9 cellular contexts compared by ENCODE assay signal in genomic region chr17:75589919-75590303, GRCh38. TPM values are rescaled to one million over a fixed set of nuclear protein-coding genes. Genes with fewer than 3 reads are reported as not detected.
DNase-seq lines count a peak whose midpoint lies in the region; ATAC-seq, FAIRE-seq and TF ChIP-seq lines count a peak whose summit lies in the region.
"Had no signal": no experiment of that assay in that cellular context is flagged by ENCODE, and none has a peak within 500 bp of the region (broad histone marks: within the 10 kb centered on the region; RNA-seq: fewer than 3 reads in every experiment).

No MANE protein-coding gene starts in this region.

- peak overlapping the region; percentile 88 for H3K4me2 ChIP-seq in PC-3 (ENCODE audit: low read length)

- 77 to 81% methylated on average over 29 of the region's 29 CpGs for WGBS in sigmoid colon, 2 donors

- H3F3A ChIP-seq in PC-3 (ENCODE audit: low read length, unreplicated experiment), result no peaks in the 10 kb centered on the region

- intact Hi-C loops in PC-3 (cut with micrococcal nuclease) (loop anchor here (1.0 to 10.0 kb wide), 4 partner anchors 43 to 165 kb away; partner anchors contain the start of genes CASKIN2 and SMIM5), left cardiac atrium (cut with DNase I) (loop anchor here in 1 of 2 donors (2.0 to 5.0 kb wide), 2 partner anchors 63 to 163 kb away; partner anchors contain the start of gene LLGL2), sigmoid colon (cut with DNase I) (loop anchor here (1.0 to 10.0 kb wide), 5 partner anchors 65 to 305 kb away; partner anchors contain the start of genes CASKIN2, GRB2, LLGL2 and SLC25A19)

- no peaks in the 10 kb centered on the region for H4K20me1 ChIP-seq in PC-3 (ENCODE audit: low read length)

- H3K36me3 ChIP-seq in PC-3 (ENCODE audit: low read depth, low read length) (no peaks in the 10 kb centered on the region), sigmoid colon (no peaks in the 10 kb centered on the region)

- POLR2A ChIA-PET in PC-3 (lab: Charles Lee; ENCODE audit: unreplicated experiment), result no interaction called here

- H3K27ac ChIP-seq in PC-3 (ENCODE audit: low read length), result no peak overlapping the region
- H3K27ac ChIP-seq in sigmoid colon, result peak overlapping the region; percentile 80 to 94 (median 88)
- H3K27ac ChIP-seq: HL-60 had no signal

- DNase-seq in Daoy (ENCODE audit: low read depth) (peak; percentile 36), PC-3 (no peak), left cardiac atrium (peak; percentile 48), sigmoid colon (peak; percentile 74), H54 (ENCODE audit: insufficient read length, low spot score) (no peak), G401 (ENCODE audit: low spot score) (no peak)

- H3K9me3 ChIP-seq in PC-3 (ENCODE audit: low read length), result no peaks in the 10 kb centered on the region
- no peaks in the 10 kb centered on the region for H3K9me3 ChIP-seq in sigmoid colon

- H3K27me3 ChIP-seq in PC-3 (ENCODE audit: low read length) (no peaks in the 10 kb centered on the region), sigmoid colon (peaks cover 0 to 5% (median 0%) of the 10 kb centered on the region in 3 donors)

- H2AFZ ChIP-seq in PC-3 (ENCODE audit: low read length), result peak overlapping the region; percentile 88

- no TSS peak for BruUV-seq in PC-3 (replicated peaks; lab: Mats Ljungman, UMichigan)

- no peak for TF ChIP-seq EP300 in sigmoid colon (IDR thresholded peaks at IDR 0.05)

- CTCF ChIA-PET in PC-3 (lab: Charles Lee), result interaction anchor here (0.8 kb wide), 1 partner anchor 63 kb away, joined by 7 read pairs; no protein-coding TSS in a partner anchor

- no peaks in the 10 kb centered on the region for H3K79me2 ChIP-seq in PC-3 (ENCODE audit: low read length)

- TF ChIP-seq CTCF in PC-3 (conservative IDR thresholded peaks at IDR 0.05; ENCODE audit: low read depth, low read length), result no peak
- no peak for TF ChIP-seq CTCF in sigmoid colon (IDR thresholded peaks at IDR 0.05)

- no peak for TF ChIP-seq POLR2A in sigmoid colon (IDR thresholded peaks at IDR 0.05)
- TF ChIP-seq POLR2A in H54 (IDR thresholded peaks at IDR 0.05; ENCODE audit: low read depth, low read length), result no peak

- no peak for FAIRE-seq in H54 (lab: Jason Lieb, UNC)
- FAIRE-seq: bronchial epithelial cell had no signal

- H3K4me1 ChIP-seq in PC-3 (ENCODE audit: insufficient read depth, low read length) (peaks cover 10% of the 10 kb centered on the region), sigmoid colon (peaks cover 3 to 22% (median 12%) of the 10 kb centered on the region in 4 donors)

- peak overlapping the region; percentile 36; the same call in 1 of the 2 replicates for H3K9ac ChIP-seq in PC-3 (ENCODE audit: low read length)

- no peaks in the 10 kb centered on the region for H3K9me2 ChIP-seq in PC-3 (replicated peaks; ENCODE audit: low read length)

- H3K4me3 ChIP-seq in PC-3 (ENCODE audit: low read length) (peak overlapping the region; percentile 65; the same call in 1 of the 2 replicates), sigmoid colon (peak overlapping the region in 3 of 4 donors; percentile 52 to 69 (median 67))

- ATAC-seq in PC-3, result no peak
- no peak for ATAC-seq in left cardiac atrium
- no peak for ATAC-seq in HG03342 (IDR thresholded peaks at IDR 0.05; ENCODE audit: unreplicated experiment)

- in situ Hi-C loops in G401 (cut with HindIII; ENCODE audit: low sequenced_read_pairs), result no loop called here

RNA-seq across cellular contexts. Expression of gene MYO15B, which starts 2.3 kb away (rescaled TPM):
- total RNA-seq in Daoy (2014; rRNA removed; shearing (Covaris generic)), result 0.48 and 0.69 TPM in 2 replicates
- total RNA-seq in PC-3 (2014; rRNA removed) (3.2 and 7.1 TPM in 2 replicates), left cardiac atrium (10 to 100 TPM; 61.5 to 88.4 TPM), sigmoid colon (100 to 1,000 TPM in 1 of 4 donors, 10 to 100 TPM in 3; 33.1 to 117 (median 52.0) TPM)
- polyA plus RNA-seq in sigmoid colon, result 100 to 1,000 TPM; 212 to 460 (median 250) TPM
- 0.18 and 3.9 TPM in 2 replicates for total RNA-seq in G401 (2014; rRNA removed; shearing (Covaris generic))

RNA-seq across cellular contexts. Expression of gene SMIM5, which starts 43.3 kb away (rescaled TPM):
- not detected in 2 replicates for total RNA-seq in Daoy (2014; rRNA removed; shearing (Covaris generic))
- total RNA-seq in PC-3 (2014; rRNA removed) (2.3 and 4.3 TPM in 2 replicates), left cardiac atrium (10 to 100 TPM in 1 of 2 donors, 1 to 10 TPM in 1; 8.6 to 11.4 TPM), sigmoid colon (1 to 10 TPM in 3 of 4 donors, under 1 TPM in 1; 0.82 to 7.2 (median 3.8) TPM)
- polyA plus RNA-seq in sigmoid colon, result 10 to 100 TPM in 1 of 3 donors, 1 to 10 TPM in 2; 5.5 to 29.6 (median 6.0) TPM
- total RNA-seq in G401 (2014; rRNA removed; shearing (Covaris generic)), result not detected in 2 replicates

Comparison
In these comparisons a context has a peak if more than half of its experiments do, and no peak if none do; other contexts are left out.
1. DNase-seq: peak in Daoy (single experiment), left cardiac atrium (single experiment) and sigmoid colon (single experiment); none in PC-3 (single experiment), H54 (single experiment) and G401 (single experiment).